21 cellular contexts compared by ENCODE assay signal in the genomic region with DNA sequence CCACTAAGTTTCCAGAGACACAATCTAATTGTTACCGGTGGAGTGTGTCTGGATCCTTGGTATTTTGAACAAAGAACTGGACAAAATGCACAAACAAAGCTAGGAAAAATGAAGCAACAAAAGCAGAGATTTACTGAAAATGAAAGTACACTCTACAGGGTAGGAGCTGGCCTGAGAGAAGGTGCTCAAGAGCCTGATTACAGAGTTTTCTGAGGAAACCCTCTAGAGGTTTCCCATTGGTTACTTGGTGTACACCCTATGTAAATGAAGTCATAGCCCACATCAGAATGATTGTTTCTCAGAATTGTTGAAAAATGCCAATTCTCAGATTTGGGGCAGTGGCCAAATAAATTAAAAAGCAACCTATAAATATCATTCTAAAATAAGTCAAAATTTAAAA.
"Had no signal": no experiment of that assay in that cellular context is flagged by ENCODE, and none has a peak within 500 bp of the region (broad histone marks: within the 10 kb centered on the region; RNA-seq: fewer than 3 reads in every experiment).

No MANE protein-coding gene starts in this region.

- H3K27me3 Mint-ChIP-seq: memory B cell, progenitor cell of endocrine pancreas had no signal

- ATAC-seq: foreskin keratinocyte, lower lobe of right lung, natural killer cell, right cardiac atrium had no signal

- H3K9me3 ChIP-seq: lower lobe of right lung, ovary had no signal

- H3K27ac ChIP-seq: foreskin keratinocyte, left ventricle myocardium inferior, lower lobe of right lung, ovary, stomach, thoracic aorta, transverse colon had no signal

- H3K36me3 ChIP-seq: left ventricle myocardium inferior, lower lobe of right lung, ovary, stomach, thoracic aorta, transverse colon had no signal

- H3K27ac Mint-ChIP-seq: endodermal cell, immature natural killer cell, memory B cell, mesothelial cell of epicardium, natural killer cell, progenitor cell of endocrine pancreas had no signal

- H3K4me3 ChIP-seq: left ventricle myocardium inferior, lower lobe of right lung, ovary, stomach, thoracic aorta, transverse colon had no signal

- H3K4me1 Mint-ChIP-seq: endodermal cell, immature natural killer cell, memory B cell, mesothelial cell of epicardium, natural killer cell, neural crest cell had no signal

- H3K4me3 Mint-ChIP-seq: endodermal cell, immature natural killer cell, memory B cell, mesothelial cell of epicardium, natural killer cell, neural crest cell had no signal

- H3K27me3 ChIP-seq: foreskin keratinocyte, ovary, stomach, transverse colon had no signal

- H3K36me3 Mint-ChIP-seq: immature natural killer cell, memory B cell, mesothelial cell of epicardium had no signal

- H3K4me1 ChIP-seq: foreskin keratinocyte, left ventricle myocardium inferior, lower lobe of right lung, stomach, transverse colon had no signal

- DNase-seq: effector CD4-positive, alpha-beta T cell; endodermal cell; erythroblast; foreskin keratinocyte; immature natural killer cell; left ventricle myocardium inferior; lower lobe of right lung; natural killer cell; ovary; right cardiac atrium; small intestine; stimulated activated CD4-positive, alpha-beta T cell treated with anti-CD3 and anti-CD28 coated beads, Interleukin-12 subunit alpha, Interleukin-12 subunit beta, amount 100 ng/mL, for 4 hours; stimulated activated naive CD4-positive, alpha-beta T cell; stomach; substantia nigra; transverse colon had no signal
